In the genomic region with DNA sequence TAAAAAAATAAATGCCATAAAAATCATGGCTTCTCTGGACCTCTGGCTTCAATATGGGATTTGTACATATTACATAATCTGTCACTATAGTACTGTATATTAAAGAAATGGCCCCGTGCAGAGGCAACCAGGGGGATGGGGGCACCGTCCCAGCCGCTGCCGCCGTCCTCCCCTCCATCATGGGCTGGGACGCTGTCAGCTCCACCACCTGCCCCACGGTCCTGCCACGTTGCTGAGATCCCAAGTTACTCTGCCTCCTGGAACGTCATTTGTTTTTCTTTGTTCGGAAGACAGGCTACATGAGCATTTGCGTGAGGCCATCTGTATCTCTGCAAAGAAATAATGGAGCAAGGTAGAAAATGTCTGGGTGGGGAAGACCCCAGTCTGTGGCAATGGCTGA, we compare ENCODE assay signal across 31 cellular contexts.
"Had no signal": no experiment of that assay in that cellular context is flagged by ENCODE, and none has a peak within 500 bp of the region (broad histone marks: within the 10 kb centered on the region; RNA-seq: fewer than 3 reads in every experiment).

No MANE protein-coding gene starts in this region.

- H3K4me3 Mint-ChIP-seq: activated CD4-positive, alpha-beta T cell treated with anti-CD3 and anti-CD28 coated beads, Interleukin-2, amount 10 ng/mL, durations not matched to agents 24 days and 14 days; activated CD8-positive, alpha-beta T cell treated with anti-CD3 and anti-CD28 coated beads for 36 hours; activated naive CD8-positive, alpha-beta T cell treated with anti-CD3 and anti-CD28 coated beads for 36 hours; activated T-cell treated with anti-CD3 and anti-CD28 coated beads, Interleukin-2, amount 50 U/mL, for 72 hours; activated T-helper 17 cell treated with anti-CD3 and anti-CD28 coated beads, Interleukin-2, amount 50 U/mL, for 72 hours; central memory CD8-positive, alpha-beta T cell had no signal

- ATAC-seq: activated CD8-positive, alpha-beta T cell treated with anti-CD3 and anti-CD28 coated beads for 36 hours; activated T-cell treated with anti-CD3 and anti-CD28 coated beads, Interleukin-2, amount 50 U/mL, for 72 hours; activated T-helper 17 cell treated with anti-CD3 and anti-CD28 coated beads, Interleukin-2, amount 50 U/mL, for 72 hours; K562; PC-3 had no signal

- H3K4me1 Mint-ChIP-seq: activated CD4-positive, alpha-beta T cell treated with anti-CD3 and anti-CD28 coated beads, Interleukin-2, amount 10 ng/mL, durations not matched to agents 24 days and 14 days; activated T-helper 17 cell treated with anti-CD3 and anti-CD28 coated beads, Interleukin-2, amount 50 U/mL, for 72 hours; central memory CD8-positive, alpha-beta T cell had no signal

- H3K36me3 ChIP-seq: cardiac muscle cell, MG63, Peyer's patch, SJSA1 had no signal

- H3K36me3 Mint-ChIP-seq: activated naive CD8-positive, alpha-beta T cell treated with anti-CD3 and anti-CD28 coated beads for 36 hours had no signal

- H3K4me3 ChIP-seq: cardiac muscle cell, K562, MG63, Peyer's patch, SJSA1 had no signal

- H3K9me3 Mint-ChIP-seq: activated CD4-positive, alpha-beta T cell treated with anti-CD3 and anti-CD28 coated beads, Interleukin-2, amount 10 ng/mL, durations not matched to agents 24 days and 14 days; activated CD8-positive, alpha-beta T cell treated with anti-CD3 and anti-CD28 coated beads for 36 hours; activated naive CD8-positive, alpha-beta T cell treated with anti-CD3 and anti-CD28 coated beads for 36 hours; activated T-cell treated with anti-CD3 and anti-CD28 coated beads, Interleukin-2, amount 50 U/mL, for 72 hours; activated T-helper 17 cell treated with anti-CD3 and anti-CD28 coated beads, Interleukin-2, amount 50 U/mL, for 72 hours; central memory CD8-positive, alpha-beta T cell had no signal

- H3K27me3 ChIP-seq: MG63, Peyer's patch, SJSA1 had no signal

- H3K27ac Mint-ChIP-seq: activated CD4-positive, alpha-beta T cell treated with anti-CD3 and anti-CD28 coated beads, Interleukin-2, amount 10 ng/mL, durations not matched to agents 24 days and 14 days; activated CD8-positive, alpha-beta T cell treated with anti-CD3 and anti-CD28 coated beads for 36 hours; activated naive CD8-positive, alpha-beta T cell treated with anti-CD3 and anti-CD28 coated beads for 36 hours; activated T-cell treated with anti-CD3 and anti-CD28 coated beads, Interleukin-2, amount 50 U/mL, for 72 hours; activated T-helper 17 cell treated with anti-CD3 and anti-CD28 coated beads, Interleukin-2, amount 50 U/mL, for 72 hours had no signal

- H3K27ac ChIP-seq: cardiac muscle cell, Peyer's patch, SJSA1 had no signal

- H3K4me1 ChIP-seq: Peyer's patch had no signal

- H3K9me3 ChIP-seq: MG63, Peyer's patch, SJSA1 had no signal

- DNase-seq: activated CD4-positive, alpha-beta T cell treated with anti-CD3 and anti-CD28 coated beads, Interleukin-2, amount 10 ng/mL, durations not matched to agents 24 days and 14 days; activated CD4-positive, alpha-beta T cell treated with anti-CD3 and anti-CD28 coated beads, Interleukin-2, amount 50 U/mL, for 4 hours; activated CD8-positive, alpha-beta T cell treated with anti-CD3 and anti-CD28 coated beads for 36 hours; activated effector memory CD4-positive, alpha-beta T cell treated with anti-CD3 and anti-CD28 coated beads, Interleukin-2, amount 50 U/mL, for 16 hours; activated naive CD4-positive, alpha-beta T cell; activated naive CD4-positive, alpha-beta T cell treated with anti-CD3 and anti-CD28 coated beads, Interleukin-2, amount 50 U/mL, for 16 hours; activated naive CD8-positive, alpha-beta T cell treated with anti-CD3 and anti-CD28 coated beads for 36 hours; activated T-cell treated with anti-CD3 and anti-CD28 coated beads, Interleukin-2, amount 50 U/mL, for 1 hour; activated T-cell treated with anti-CD3 and anti-CD28 coated beads, Interleukin-2, amount 50 U/mL, for 72 hours; amniotic stem cell; aorta; MG63; NCI-H1092; NCI-H146; NCI-H187; NCI-H2029 treated with DMSO at 0.1 percent for 48 hours; NCI-H2107; NCI-H510A; NCI-H748 treated with DMSO at 0.1 percent for 48 hours; NK-92 treated with Interleukin-12 subunit alpha and Interleukin-12 subunit beta, amount 100 ng/mL, for 24 hours; PC-3; Peyer's patch; RPMI8226; SHP77 treated with DMSO at 0.1 percent for 48 hours; SW 1271; T1000 had no signal
